Comparison of ENCODE assay signal across 8 cellular contexts in the genomic region with DNA sequence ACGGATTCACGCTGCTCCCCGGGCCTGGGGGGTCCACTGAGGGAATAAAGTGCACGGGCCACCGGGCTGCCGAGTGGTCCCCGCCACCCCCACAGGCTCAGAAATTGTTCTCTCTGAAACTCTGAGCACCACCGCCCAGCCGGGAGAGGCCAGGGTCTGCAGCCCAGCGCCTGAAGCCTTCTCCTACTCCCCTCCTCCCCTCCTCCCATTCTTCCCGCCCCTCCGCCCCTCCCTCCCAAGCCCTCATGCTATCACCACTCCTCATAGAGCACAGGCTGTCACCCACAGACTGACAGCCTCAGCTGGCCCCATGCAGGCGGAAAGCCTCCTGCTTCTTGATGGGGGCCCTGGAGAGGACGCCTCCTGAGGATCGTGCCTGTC. TPM values are rescaled to one million over a fixed set of nuclear protein-coding genes. Genes with fewer than 3 reads are reported as not detected.
A peak's percentile ranks its signal among the peaks of the same experiment; 100 is the strongest.
DNase-seq lines count a peak whose midpoint lies in the region; ATAC-seq, FAIRE-seq and TF ChIP-seq lines count a peak whose summit lies in the region.

No MANE protein-coding gene starts in this region.

- H4K20me1 ChIP-seq in keratinocyte (ENCODE audit: control insufficient read depth, extremely low read depth, insufficient read depth, low read length): no peaks in the 10 kb centered on the region

- peaks cover 21% of the 10 kb centered on the region for H3K4me1 ChIP-seq in keratinocyte (ENCODE audit: control insufficient read depth, extremely low read depth, insufficient read depth, low read length)

- H3K9ac ChIP-seq in keratinocyte (ENCODE audit: control insufficient read depth, extremely low read depth, insufficient read depth, low read length): no peak overlapping the region

- peaks cover 7 to 14% of the 10 kb centered on the region in 2 experiments for H3K36me3 ChIP-seq in keratinocyte (ENCODE audit: control insufficient read depth in 2 of 2, extremely low read depth in 1 of 2, insufficient read depth in 2 of 2, low read length in 2 of 2)

- no peaks in the 10 kb centered on the region for H3K79me2 ChIP-seq in keratinocyte (ENCODE audit: control insufficient read depth, insufficient read depth, low read length)

- no peaks in the 10 kb centered on the region for H3K36me3 Mint-ChIP-seq in activated naive CD4-positive, alpha-beta T cell treated with anti-CD3 and anti-CD28 coated beads, Interleukin-2, amount 10 ng/mL, durations not matched to agents 7 days and 5 days
- H3K36me3 Mint-ChIP-seq in activated naive CD8-positive, alpha-beta T cell treated with anti-CD3 and anti-CD28 coated beads, Interleukin-2, amount 10 ng/mL, durations not matched to agents 7 days and 5 days: no peaks in the 10 kb centered on the region
- H3K36me3 Mint-ChIP-seq in type B pancreatic cell: no peaks in the 10 kb centered on the region

- peaks cover 14% of the 10 kb centered on the region for H3K4me1 Mint-ChIP-seq in activated naive CD4-positive, alpha-beta T cell treated with anti-CD3 and anti-CD28 coated beads, Interleukin-2, amount 10 ng/mL, durations not matched to agents 7 days and 5 days
- peaks cover 6% of the 10 kb centered on the region for H3K4me1 Mint-ChIP-seq in activated naive CD8-positive, alpha-beta T cell treated with anti-CD3 and anti-CD28 coated beads, Interleukin-2, amount 10 ng/mL, durations not matched to agents 7 days and 5 days
- peaks cover 4% of the 10 kb centered on the region for H3K4me1 Mint-ChIP-seq in type B pancreatic cell (ENCODE audit: unreplicated experiment)

- dilution Hi-C loops in keratinocyte (cut with MboI; ENCODE audit: extremely low pct_ligation_motif_present, low sequenced_read_pairs): no loop called here

- H3K9me3 ChIP-seq in keratinocyte (ENCODE audit: control insufficient read depth, low read depth, low read length): no peaks in the 10 kb centered on the region

- no peak overlapping the region for H3K27ac Mint-ChIP-seq in activated naive CD4-positive, alpha-beta T cell treated with anti-CD3 and anti-CD28 coated beads, Interleukin-2, amount 10 ng/mL, durations not matched to agents 7 days and 5 days
- no peak overlapping the region for H3K27ac Mint-ChIP-seq in activated naive CD8-positive, alpha-beta T cell treated with anti-CD3 and anti-CD28 coated beads, Interleukin-2, amount 10 ng/mL, durations not matched to agents 7 days and 5 days
- peak overlapping the region; percentile 80 for H3K27ac Mint-ChIP-seq in type B pancreatic cell

- peak overlapping the region; percentile 66 for H3K4me3 Mint-ChIP-seq in activated naive CD4-positive, alpha-beta T cell treated with anti-CD3 and anti-CD28 coated beads, Interleukin-2, amount 10 ng/mL, durations not matched to agents 7 days and 5 days
- H3K4me3 Mint-ChIP-seq in activated naive CD8-positive, alpha-beta T cell treated with anti-CD3 and anti-CD28 coated beads, Interleukin-2, amount 10 ng/mL, durations not matched to agents 7 days and 5 days: peak overlapping the region; percentile 57
- peak overlapping the region; percentile 77 for H3K4me3 Mint-ChIP-seq in type B pancreatic cell

- H3K4me3 ChIP-seq in keratinocyte (ENCODE audit: control insufficient read depth in 2 of 3, extremely low read depth in 1 of 3, insufficient read depth in 2 of 3, low read depth in 1 of 3, low read length in 3 of 3): peak overlapping the region in 1 of 3 experiments; percentile 37

- POLR2A ChIA-PET in activated naive CD8-positive, alpha-beta T cell treated with anti-CD3 and anti-CD28 coated beads, Interleukin-2, amount 10 ng/mL, durations not matched to agents 7 days and 5 days (lab: Charles Lee): no interaction called here

- no peak overlapping the region for H2AFZ ChIP-seq in keratinocyte (ENCODE audit: control insufficient read depth, low read length)

- peaks cover 3% of the 10 kb centered on the region for H3K9me1 ChIP-seq in keratinocyte (ENCODE audit: control insufficient read depth, extremely low read depth, insufficient read depth, low read length)

- H3K4me2 ChIP-seq in keratinocyte (ENCODE audit: control insufficient read depth, extremely low read depth, insufficient read depth, low read depth, low read length): peak overlapping the region; percentile 66

- no peaks in the 10 kb centered on the region for H3K27me3 ChIP-seq in keratinocyte (ENCODE audit: control insufficient read depth, extremely low read depth, insufficient read depth, low read length)

- peaks cover 62% of the 10 kb centered on the region for H3K27me3 Mint-ChIP-seq in activated naive CD4-positive, alpha-beta T cell treated with anti-CD3 and anti-CD28 coated beads, Interleukin-2, amount 10 ng/mL, durations not matched to agents 7 days and 5 days
- peaks cover 17% of the 10 kb centered on the region for H3K27me3 Mint-ChIP-seq in activated naive CD8-positive, alpha-beta T cell treated with anti-CD3 and anti-CD28 coated beads, Interleukin-2, amount 10 ng/mL, durations not matched to agents 7 days and 5 days
- peaks cover 30% of the 10 kb centered on the region for H3K27me3 Mint-ChIP-seq in type B pancreatic cell

- no peak overlapping the region for H3K27ac ChIP-seq in keratinocyte (ENCODE audit: control insufficient read depth, insufficient read depth, low read length)

- CTCF ChIA-PET in activated naive CD4-positive, alpha-beta T cell treated with anti-CD3 and anti-CD28 coated beads, Interleukin-2, amount 10 ng/mL, durations not matched to agents 7 days and 5 days (lab: Charles Lee): interaction anchor here (1.1 kb wide), 1 partner anchor 14 kb away, joined by 4 read pairs; no protein-coding TSS in a partner anchor

- TF ChIP-seq CTCF in keratinocyte (optimal IDR thresholded peaks at IDR 0.05 in 1 of 3, IDR thresholded peaks at IDR 0.05 in 1 of 3, conservative IDR thresholded peaks at IDR 0.05 in 1 of 3; ENCODE audit: extremely low read depth in 1 of 3, insufficient read depth in 2 of 3, low read length in 3 of 3) (no peak), type B pancreatic cell (conservative IDR thresholded peaks at IDR 0.05) (no peak)

- DNase-seq in activated naive CD4-positive, alpha-beta T cell treated with anti-CD3 and anti-CD28 coated beads, Interleukin-2, amount 10 ng/mL, durations not matched to agents 7 days and 5 days: no peak
- no peak for DNase-seq in activated naive CD4-positive, alpha-beta T cell treated with Interleukin-2 at 50 U/mL for 16 hours
- no peak for DNase-seq in activated naive CD8-positive, alpha-beta T cell treated with anti-CD3 and anti-CD28 coated beads, Interleukin-2, amount 10 ng/mL, durations not matched to agents 7 days and 5 days
- no peak for DNase-seq in keratinocyte (ENCODE audit: low read depth, low spot score)
- DNase-seq in type B pancreatic cell (ENCODE audit: extremely low spot score, unreplicated experiment): no peak
- no peak for DNase-seq in COLO668 (lab: John Stamatoyannopoulos, UW; ENCODE audit: unreplicated experiment)
- DNase-seq in T1000 (lab: John Stamatoyannopoulos, UW): no peak
- no peak for DNase-seq in stimulated activated naive CD4-positive, alpha-beta T cell (lab: John Stamatoyannopoulos, UW)

- no peak for FAIRE-seq in keratinocyte (lab: Jason Lieb, UNC)

- no peak for ATAC-seq in activated naive CD8-positive, alpha-beta T cell treated with anti-CD3 and anti-CD28 coated beads, Interleukin-2, amount 10 ng/mL, durations not matched to agents 7 days and 5 days (ENCODE audit: low read depth)

- H3K9me3 Mint-ChIP-seq in activated naive CD4-positive, alpha-beta T cell treated with anti-CD3 and anti-CD28 coated beads, Interleukin-2, amount 10 ng/mL, durations not matched to agents 7 days and 5 days: no peaks in the 10 kb centered on the region
- H3K9me3 Mint-ChIP-seq in activated naive CD8-positive, alpha-beta T cell treated with anti-CD3 and anti-CD28 coated beads, Interleukin-2, amount 10 ng/mL, durations not matched to agents 7 days and 5 days: no peaks in the 10 kb centered on the region
- no peaks in the 10 kb centered on the region for H3K9me3 Mint-ChIP-seq in type B pancreatic cell

RNA-seq across cellular contexts. Expression of a gene that starts 0.7 kb away (rescaled TPM):
- total RNA-seq in activated naive CD8-positive, alpha-beta T cell treated with anti-CD3 and anti-CD28 coated beads, Interleukin-2, amount 10 ng/mL, durations not matched to agents 7 days and 5 days: under 1 TPM; 0.58 to 0.74 TPM
- polyA plus RNA-seq in keratinocyte: 7.2 to 14.2 TPM (median 11.0 TPM) in 3 replicates
- 1.6 TPM for polyA plus RNA-seq in keratinocyte (2011; ENCODE audit: low read depth)
- 6.3 and 12.9 TPM in 2 replicates for polyA plus RNA-seq in keratinocyte (2011; cell fraction: cytosol; rRNA removed)
- polyA plus RNA-seq in keratinocyte (2011; cell fraction: nucleus; rRNA removed): 19.4 and 28.3 TPM in 2 replicates
- 10.2 and 14.6 TPM in 2 replicates for polyA plus RNA-seq in keratinocyte (2012; ENCODE audit: low replicate concordance)
- polyA minus RNA-seq in keratinocyte: 12.7 to 36.7 TPM (median 22.7 TPM) in 3 replicates
- polyA minus RNA-seq in keratinocyte (2011; cell fraction: cytosol; rRNA and poly(A)+ RNA removed): 28.4 TPM
- polyA minus RNA-seq in keratinocyte (2011; cell fraction: nucleus; rRNA and poly(A)+ RNA removed): 13.3 and 15.6 TPM in 2 replicates
- 6.1 and 8.5 TPM in 2 replicates for total RNA-seq in type B pancreatic cell (ENCODE audit: low replicate concordance)

RNA-seq across cellular contexts. Expression of a gene that starts 17.6 kb away (rescaled TPM):
- total RNA-seq in activated naive CD8-positive, alpha-beta T cell treated with anti-CD3 and anti-CD28 coated beads, Interleukin-2, amount 10 ng/mL, durations not matched to agents 7 days and 5 days: not detected
- polyA plus RNA-seq in keratinocyte: not detected in 3 replicates
- not detected for polyA plus RNA-seq in keratinocyte (2011; ENCODE audit: low read depth)
- not detected in 2 replicates for polyA plus RNA-seq in keratinocyte (2011; cell fraction: cytosol; rRNA removed)
- polyA plus RNA-seq in keratinocyte (2011; cell fraction: nucleus; rRNA removed): not detected in 2 replicates
- polyA plus RNA-seq in keratinocyte (2012; ENCODE audit: low replicate concordance): not detected in 2 replicates
- not detected in 3 replicates for polyA minus RNA-seq in keratinocyte
- polyA minus RNA-seq in keratinocyte (2011; cell fraction: cytosol; rRNA and poly(A)+ RNA removed): not detected
- polyA minus RNA-seq in keratinocyte (2011; cell fraction: nucleus; rRNA and poly(A)+ RNA removed): not detected in 2 replicates
- not detected in 2 replicates for total RNA-seq in type B pancreatic cell (ENCODE audit: low replicate concordance)

RNA-seq across cellular contexts. Expression of a gene that starts 25.8 kb away (rescaled TPM):
- 10 to 100 TPM; 40.3 to 40.4 TPM for total RNA-seq in activated naive CD8-positive, alpha-beta T cell treated with anti-CD3 and anti-CD28 coated beads, Interleukin-2, amount 10 ng/mL, durations not matched to agents 7 days and 5 days
- polyA plus RNA-seq in keratinocyte: 50.3 to 72.5 TPM (median 59.9 TPM) in 3 replicates
- polyA plus RNA-seq in keratinocyte (2011; ENCODE audit: low read depth): 18.3 TPM
- 45.2 and 50.6 TPM in 2 replicates for polyA plus RNA-seq in keratinocyte (2011; cell fraction: cytosol; rRNA removed)
- polyA plus RNA-seq in keratinocyte (2011; cell fraction: nucleus; rRNA removed): 42.9 and 44.7 TPM in 2 replicates
- polyA plus RNA-seq in keratinocyte (2012; ENCODE audit: low replicate concordance): 33.4 and 51.2 TPM in 2 replicates
- polyA minus RNA-seq in keratinocyte: 44.3 to 77.6 TPM (median 65.2 TPM) in 3 replicates
- 69.3 TPM for polyA minus RNA-seq in keratinocyte (2011; cell fraction: cytosol; rRNA and poly(A)+ RNA removed)
- 44.2 and 59.4 TPM in 2 replicates for polyA minus RNA-seq in keratinocyte (2011; cell fraction: nucleus; rRNA and poly(A)+ RNA removed)
- 56.6 and 63.5 TPM in 2 replicates for total RNA-seq in type B pancreatic cell (ENCODE audit: low replicate concordance)

RNA-seq across cellular contexts. Expression of a gene that starts 55.7 kb away (rescaled TPM):
- total RNA-seq in activated naive CD8-positive, alpha-beta T cell treated with anti-CD3 and anti-CD28 coated beads, Interleukin-2, amount 10 ng/mL, durations not matched to agents 7 days and 5 days: 1 to 10 TPM; 3.8 to 4.0 TPM
- 6.1 to 11.0 TPM (median 8.5 TPM) in 3 replicates for polyA plus RNA-seq in keratinocyte
- 2.1 TPM for polyA plus RNA-seq in keratinocyte (2011; ENCODE audit: low read depth)
- 1.8 and 2.8 TPM in 2 replicates for polyA plus RNA-seq in keratinocyte (2011; cell fraction: cytosol; rRNA removed)
- 68.3 and 74.8 TPM in 2 replicates for polyA plus RNA-seq in keratinocyte (2011; cell fraction: nucleus; rRNA removed)
- polyA plus RNA-seq in keratinocyte (2012; ENCODE audit: low replicate concordance): 1.1 and 4.5 TPM in 2 replicates
- 5.5 to 9.6 TPM (median 6.7 TPM) in 3 replicates for polyA minus RNA-seq in keratinocyte
- 5.4 TPM for polyA minus RNA-seq in keratinocyte (2011; cell fraction: cytosol; rRNA and poly(A)+ RNA removed)
- 12.5 and 14.0 TPM in 2 replicates for polyA minus RNA-seq in keratinocyte (2011; cell fraction: nucleus; rRNA and poly(A)+ RNA removed)
- 34.5 and 37.0 TPM in 2 replicates for total RNA-seq in type B pancreatic cell (ENCODE audit: low replicate concordance)
